Comparison of ENCODE assay signal across 22 cellular contexts in the genomic region with DNA sequence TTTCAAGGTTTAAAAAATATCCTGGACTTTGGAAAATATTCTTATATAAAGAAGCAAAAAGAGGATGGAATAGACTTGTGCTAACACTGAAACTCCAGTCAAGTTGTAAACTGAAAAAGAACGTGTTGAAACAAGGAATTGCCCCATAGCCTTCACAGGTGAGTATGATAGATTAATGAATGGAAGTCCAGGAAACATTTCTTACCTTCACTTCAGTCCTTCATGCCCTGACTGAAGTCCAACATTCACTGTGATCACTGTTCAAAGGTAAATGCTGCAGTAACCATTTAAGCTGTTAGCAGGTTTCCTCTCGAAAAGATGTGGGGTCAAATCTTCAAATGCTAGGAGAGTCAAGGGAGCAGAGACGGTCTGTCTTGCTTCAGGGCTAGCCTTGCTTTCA.
"Had no signal": no experiment of that assay in that cellular context is flagged by ENCODE, and none has a peak within 500 bp of the region (broad histone marks: within the 10 kb centered on the region; RNA-seq: fewer than 3 reads in every experiment).

No MANE protein-coding gene starts in this region.

- ATAC-seq: SK-N-SH treated with all-trans-retinoic acid at 6 μM for 48 hours had no signal

- H3K9me3 ChIP-seq: MG63 had no signal

- H3K4me3 ChIP-seq: MG63 had no signal

- H3K36me3 ChIP-seq: MG63 had no signal

- H3K27me3 ChIP-seq: MG63 had no signal

- DNase-seq: IMR-90, Karpas-422, KG1, MG63, NCI-H1092, NCI-H1105 treated with DMSO at 0.1 percent for 48 hours, NCI-H1417 treated with DMSO at 0.1 percent for 48 hours, NCI-H146, NCI-H1694 treated with DMSO at 0.1 percent for 48 hours, NCI-H1930, NCI-H2081, NCI-H2107, NCI-H226, NCI-H446, NCI-H510A, NCI-H524 treated with DMSO at 0.1 percent for 48 hours, NCI-H69, NCI-H774, RPMI8226, SHP77 had no signal

- FAIRE-seq: RCC 7860 had no signal
